Comparison of ENCODE assay signal across 10 cellular contexts in the genomic region with DNA sequence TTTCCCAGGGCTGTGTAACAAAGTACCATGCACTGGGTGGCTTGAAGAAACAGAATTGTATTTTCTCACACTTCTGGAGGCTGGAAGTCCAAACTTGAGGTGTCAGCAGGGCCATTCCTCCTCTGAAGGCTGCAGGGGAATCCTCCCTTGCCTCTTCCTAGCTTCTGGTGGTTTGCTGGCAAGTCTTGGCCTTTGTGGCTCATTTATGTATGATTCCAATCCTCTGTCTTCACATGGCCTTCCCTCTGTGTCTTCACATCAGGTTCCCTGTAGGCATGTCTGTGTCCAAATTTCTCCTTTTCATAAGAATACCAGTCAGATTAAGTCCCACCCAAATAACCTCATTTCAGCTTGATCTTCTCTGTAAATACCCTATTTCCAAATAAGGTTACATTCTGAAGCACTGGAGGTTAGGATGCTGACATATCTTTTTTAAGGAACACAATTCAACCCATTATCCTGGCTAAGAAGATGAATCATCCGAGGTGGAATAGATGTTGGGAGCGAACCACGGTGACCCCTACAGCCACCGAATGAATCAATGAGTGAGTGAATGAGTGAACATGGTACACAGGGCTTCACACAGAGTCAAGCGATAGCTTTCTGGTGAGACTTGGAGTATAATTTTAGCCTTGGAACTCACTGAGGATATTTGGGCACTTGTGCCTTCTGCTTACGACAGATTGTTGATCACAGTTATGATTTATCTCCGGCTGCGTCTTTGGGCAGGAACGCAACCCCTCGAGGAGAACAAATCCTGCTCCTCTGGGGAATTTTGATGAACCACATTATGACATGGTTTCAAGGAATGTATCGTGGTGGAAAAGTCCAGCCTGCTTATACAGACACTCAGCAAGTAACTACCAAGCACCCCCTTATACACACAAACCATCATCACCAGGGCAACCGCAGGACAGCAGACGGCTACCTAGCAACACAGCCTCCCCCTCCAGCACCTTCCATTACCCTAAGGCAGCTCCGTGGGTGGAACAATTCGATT. TPM values are rescaled to one million over a fixed set of nuclear protein-coding genes. Genes with fewer than 3 reads are reported as not detected.
A peak's percentile ranks its signal among the peaks of the same experiment; 100 is the strongest.
DNase-seq lines count a peak whose midpoint lies in the region; ATAC-seq, FAIRE-seq and TF ChIP-seq lines count a peak whose summit lies in the region.
"Had no signal": no experiment of that assay in that cellular context is flagged by ENCODE, and none has a peak within 500 bp of the region (broad histone marks: within the 10 kb centered on the region; RNA-seq: fewer than 3 reads in every experiment).

No MANE protein-coding gene starts in this region.

- FAIRE-seq in HTR-8/SVneo (lab: Jason Lieb, UNC) = peak; percentile 86
- FAIRE-seq: endothelial cell of umbilical vein had no signal

- H3K36me3 ChIP-seq in left lung (no peaks in the 10 kb centered on the region), tibial artery (no peaks in the 10 kb centered on the region)

- intact Hi-C loops in left lung (cut with DNase I) (no loop called here), tibial artery (cut with DNase I; ENCODE audit: low total_unique reads) (loop anchor here (10.0 kb wide), 1 partner anchor 619 kb away; no protein-coding TSS in a partner anchor), left colon (cut with DNase I, micrococcal nuclease) (no loop called here)

- H3K27ac ChIP-seq in left lung (peak overlapping the region; percentile 57 to 66), tibial artery (peak overlapping the region; percentile 82 to 87)

- peak; percentile 77 for DNase-seq in HTR-8/SVneo (ENCODE audit: insufficient read length, low spot score)
- DNase-seq in brain pericyte (ENCODE audit: low read depth, low spot score) = peak; percentile 82
- DNase-seq in left lung = peak in 1 of 2 donors; percentile 68
- peak; percentile 75 to 87 for DNase-seq in tibial artery
- no peak for DNase-seq in left colon
- no peak for DNase-seq in activated T-cell treated with anti-CD3 and anti-CD28 coated beads, Interleukin-2, amount 50 U/mL, for 48 hours
- DNase-seq: NCI-H2227 treated with DMSO at 0.1 percent for 48 hours had no signal

- H3K4me1 ChIP-seq in left lung (peaks cover 4 to 6% of the 10 kb centered on the region in 2 donors), tibial artery (peaks cover 0 to 59% (median 35%) of the 10 kb centered on the region in 4 donors)

- TF ChIP-seq CTCF in left lung (IDR thresholded peaks at IDR 0.05) (no peak), tibial artery (IDR thresholded peaks at IDR 0.05) (no peak)

- H3K9me3 ChIP-seq in left lung = no peaks in the 10 kb centered on the region
- no peaks in the 10 kb centered on the region for H3K9me3 ChIP-seq in tibial artery

- ATAC-seq in left lung (peak; percentile 77), HG02884 (IDR thresholded peaks at IDR 0.05; ENCODE audit: unreplicated experiment) (no peak), left colon (no peak), GM19035 (IDR thresholded peaks at IDR 0.05; ENCODE audit: unreplicated experiment) (no peak)

- H3K4me3 ChIP-seq in left lung (no peak overlapping the region), tibial artery (peak overlapping the region; percentile 16 to 34)

- H3K27me3 ChIP-seq in left lung = no peaks in the 10 kb centered on the region
- no peaks in the 10 kb centered on the region for H3K27me3 ChIP-seq in tibial artery

RNA-seq across cellular contexts. Expression of a gene that starts 34.3 kb away (rescaled TPM):
- 100 to 1,000 TPM; 242 to 293 TPM for total RNA-seq in left lung
- 100 to 1,000 TPM; 268 to 361 TPM for total RNA-seq in left colon

Comparison
In these comparisons a context has a peak if more than half of its experiments do, and no peak if none do; other contexts are left out.
1. DNase-seq: peak in HTR-8/SVneo (single experiment), brain pericyte (single experiment) and tibial artery (2 of 2); none in left colon (0 of 2) and activated T-cell treated with anti-CD3 and anti-CD28 coated beads, Interleukin-2, amount 50 U/mL, for 48 hours (0 of 2).
2. H3K4me3 ChIP-seq: peak in tibial artery (2 of 2); none in left lung (0 of 2).